1 cellular context compared by ENCODE assay signal in genomic region chr11:65928667-65929066, GRCh38.
TF ChIP-seq lines count a peak whose summit lies in the region.

No MANE protein-coding gene starts in this region.

TF ChIP-seq in K562, 482 proteins besides CTCF, POLR2A, EP300 and RAD21:
- TF ChIP-seq THAP12 (CRISPR knock-in tag; IDR thresholded peaks at IDR 0.05) (no peak), ZNF224 (CRISPR knock-in tag; IDR thresholded peaks at IDR 0.05) (no peak), CGGBP1 (CRISPR knock-in tag; IDR thresholded peaks at IDR 0.05) (no peak), FOSL1 (tag; conservative IDR thresholded peaks at IDR 0.05) (no peak), PRDM10 (IDR thresholded peaks at IDR 0.05; ENCODE audit: partially characterized antibody) (peak; percentile 17), ZBTB17 (CRISPR knock-in tag; IDR thresholded peaks at IDR 0.05) (0 out of 2 replicates have a peak, but pooled peaks have one; percentile 37), ZNF695 (CRISPR knock-in tag; IDR thresholded peaks at IDR 0.05) (no peak), RFX5 (IDR thresholded peaks at IDR 0.05; ENCODE audit: low read depth, low read length) (no peak), CAMTA2 (CRISPR knock-in tag; conservative IDR thresholded peaks at IDR 0.05) (no peak), XRCC3 (IDR thresholded peaks at IDR 0.05) (no peak), KLF1 (tag; IDR thresholded peaks at IDR 0.05) (no peak), TAF15 (IDR thresholded peaks at IDR 0.05; ENCODE audit: low read depth, low read length) (no peak), RBM39 (optimal IDR thresholded peaks at IDR 0.05; ENCODE audit: low read depth, low read length) (no peak), MNT (conservative IDR thresholded peaks at IDR 0.05) (no peak), NR2F6 (CRISPR knock-in tag; IDR thresholded peaks at IDR 0.05) (no peak), KDM2B (CRISPR knock-in tag; IDR thresholded peaks at IDR 0.05) (no peak), PHF8 (IDR thresholded peaks at IDR 0.05; ENCODE audit: borderline replicate concordance, low read length) (peak; percentile 10; the same call in 1 of the 2 replicates)
- TF ChIP-seq, protein P1, sequence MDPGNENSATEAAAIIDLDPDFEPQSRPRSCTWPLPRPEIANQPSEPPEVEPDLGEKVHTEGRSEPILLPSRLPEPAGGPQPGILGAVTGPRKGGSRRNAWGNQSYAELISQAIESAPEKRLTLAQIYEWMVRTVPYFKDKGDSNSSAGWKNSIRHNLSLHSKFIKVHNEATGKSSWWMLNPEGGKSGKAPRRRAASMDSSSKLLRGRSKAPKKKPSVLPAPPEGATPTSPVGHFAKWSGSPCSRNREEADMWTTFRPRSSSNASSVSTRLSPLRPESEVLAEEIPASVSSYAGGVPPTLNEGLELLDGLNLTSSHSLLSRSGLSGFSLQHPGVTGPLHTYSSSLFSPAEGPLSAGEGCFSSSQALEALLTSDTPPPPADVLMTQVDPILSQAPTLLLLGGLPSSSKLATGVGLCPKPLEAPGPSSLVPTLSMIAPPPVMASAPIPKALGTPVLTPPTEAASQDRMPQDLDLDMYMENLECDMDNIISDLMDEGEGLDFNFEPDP (CRISPR knock-in tag; IDR thresholded peaks at IDR 0.05) = no peak
- TF ChIP-seq, protein P2, sequence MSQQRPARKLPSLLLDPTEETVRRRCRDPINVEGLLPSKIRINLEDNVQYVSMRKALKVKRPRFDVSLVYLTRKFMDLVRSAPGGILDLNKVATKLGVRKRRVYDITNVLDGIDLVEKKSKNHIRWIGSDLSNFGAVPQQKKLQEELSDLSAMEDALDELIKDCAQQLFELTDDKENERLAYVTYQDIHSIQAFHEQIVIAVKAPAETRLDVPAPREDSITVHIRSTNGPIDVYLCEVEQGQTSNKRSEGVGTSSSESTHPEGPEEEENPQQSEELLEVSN (IDR thresholded peaks at IDR 0.05; ENCODE audit: borderline replicate concordance in 1 of 2, extremely low read depth in 1 of 2, insufficient read depth in 1 of 2, insufficient read length in 1 of 2, low read depth in 1 of 2, low read length in 1 of 2, poor library complexity in 1 of 2, severe bottlenecking in 1 of 2) = no peak
